ENCODE assay signal across 8 cellular contexts in genomic region chr1:211830330-211831142, GRCh38. TPM values are rescaled to one million over a fixed set of nuclear protein-coding genes. Genes with fewer than 3 reads are reported as not detected.
A peak's percentile ranks its signal among the peaks of the same experiment; 100 is the strongest.
DNase-seq lines count a peak whose midpoint lies in the region; ATAC-seq and TF ChIP-seq lines count a peak whose summit lies in the region.

TSS of gene LPGAT1 (minus strand) at chr1:211830763. CDS start at chr1:211829296, 1,467 bp downstream.

- H3K27me3 Mint-ChIP-seq in activated CD4-positive, alpha-beta T cell treated with anti-CD3 and anti-CD28 coated beads, Interleukin-2, amount 10 ng/mL, durations not matched to agents 7 days and 5 days: no peaks in the 10 kb centered on the region

- peaks cover 7 to 38% of the 10 kb centered on the region in 2 donors for H3K4me1 ChIP-seq in left lung

- peak within 1 kb of the TSS; percentile 94 for H3K4me3 Mint-ChIP-seq in activated CD4-positive, alpha-beta T cell treated with anti-CD3 and anti-CD28 coated beads, Interleukin-2, amount 10 ng/mL, durations not matched to agents 7 days and 5 days

- peak within 1 kb of the TSS; percentile 69 for H3K4me3 ChIP-seq in AG04450 (ENCODE audit: low read depth, low read length)
- H3K4me3 ChIP-seq in left lung: peak within 1 kb of the TSS; percentile 64 to 66

- TF ChIP-seq CTCF in AG04450 (IDR thresholded peaks at IDR 0.05; ENCODE audit: low read depth, low read length) (peak; percentile 50), left lung (IDR thresholded peaks at IDR 0.05) (peak; percentile 40 to 66)

- POLR2A ChIA-PET in AG04450 (lab: Yijun Ruan, JAX): no interaction called here
- POLR2A ChIA-PET in activated CD4-positive, alpha-beta T cell treated with anti-CD3 and anti-CD28 coated beads, Interleukin-2, amount 10 ng/mL, durations not matched to agents 7 days and 5 days (lab: Charles Lee): no interaction called here

- H3K36me3 ChIP-seq in left lung: no peaks in the 10 kb centered on the region

- CTCF ChIA-PET in AG04450 (lab: Charles Lee): interaction anchor here (1.0 to 5.8 kb wide), 3 partner anchors 58 to 150 kb away, joined by 3 to 29 read pairs (median 5); no protein-coding TSS in a partner anchor
- CTCF ChIA-PET in activated CD4-positive, alpha-beta T cell treated with anti-CD3 and anti-CD28 coated beads, Interleukin-2, amount 10 ng/mL, durations not matched to agents 7 days and 5 days (lab: Charles Lee): interaction anchor here (1.6 kb wide), 1 partner anchor 11 kb away, joined by 3 read pairs; no protein-coding TSS in a partner anchor

- peaks cover 71% of the 10 kb centered on the region for H3K4me1 Mint-ChIP-seq in activated CD4-positive, alpha-beta T cell treated with anti-CD3 and anti-CD28 coated beads, Interleukin-2, amount 10 ng/mL, durations not matched to agents 7 days and 5 days

- H3K36me3 Mint-ChIP-seq in activated CD4-positive, alpha-beta T cell treated with anti-CD3 and anti-CD28 coated beads, Interleukin-2, amount 10 ng/mL, durations not matched to agents 7 days and 5 days (ENCODE audit: low read depth): peaks cover 34% of the 10 kb centered on the region

- DNase-seq in AG04450 (ENCODE audit: low read depth, low spot score): no peak
- DNase-seq in NCI-H446 (lab: John Stamatoyannopoulos, UW): peak; percentile 57 to 82
- DNase-seq in activated CD4-positive, alpha-beta T cell treated with anti-CD3 and anti-CD28 coated beads, Interleukin-2, amount 10 ng/mL, durations not matched to agents 7 days and 5 days: peak; percentile 68
- peak; percentile 68 for DNase-seq in dedifferentiated amniotic fluid mesenchymal stem cell (ENCODE audit: extremely low spot score)
- DNase-seq in left lung: peak; percentile 83 to 99
- DNase-seq in stimulated activated CD4-positive, alpha-beta T cell treated with anti-CD3 and anti-CD28 coated beads, Interleukin-4, amount 100 ng/mL, for 1 hour: peak; percentile 75

- no peaks in the 10 kb centered on the region for H3K9me3 ChIP-seq in AG04450 (ENCODE audit: control insufficient read depth, insufficient read depth, low read length)
- H3K9me3 ChIP-seq in left lung: no peaks in the 10 kb centered on the region

- intact Hi-C loops in left lung (cut with DNase I): loop anchor here in 1 of 2 donors (5.0 kb wide), 1 partner anchor 128 kb away; no protein-coding TSS in a partner anchor

- H3K27ac Mint-ChIP-seq in activated CD4-positive, alpha-beta T cell treated with anti-CD3 and anti-CD28 coated beads, Interleukin-2, amount 10 ng/mL, durations not matched to agents 7 days and 5 days: peak within 1 kb of the TSS; percentile 93

- H3K9me3 Mint-ChIP-seq in activated CD4-positive, alpha-beta T cell treated with anti-CD3 and anti-CD28 coated beads, Interleukin-2, amount 10 ng/mL, durations not matched to agents 7 days and 5 days: no peaks in the 10 kb centered on the region

- no peak within 1 kb of the TSS for H3K27ac ChIP-seq in AG04450 (ENCODE audit: low read depth, low read length)
- peak within 1 kb of the TSS; percentile 81 to 95 for H3K27ac ChIP-seq in left lung

- ATAC-seq in GM18520 (IDR thresholded peaks at IDR 0.05; ENCODE audit: unreplicated experiment) (peak; percentile 46), HG03095 (IDR thresholded peaks at IDR 0.05; ENCODE audit: unreplicated experiment) (peak; percentile 74), left lung (peak; percentile 99)

- H3K27me3 ChIP-seq in AG04450 (ENCODE audit: control insufficient read depth, insufficient read depth, low read length) (peaks cover 3% of the 10 kb centered on the region), left lung (no peaks in the 10 kb centered on the region)

RNA-seq across cellular contexts. Expression of gene LPGAT1, which starts in this region (rescaled TPM):
- 14.2 and 16.5 TPM in 2 replicates for polyA plus RNA-seq in AG04450 (2011; rRNA removed)
- 13.2 and 20.6 TPM in 2 replicates for polyA minus RNA-seq in AG04450 (2011; rRNA and poly(A)+ RNA removed)
- 10 to 100 TPM; 76.0 to 82.9 TPM for total RNA-seq in activated CD4-positive, alpha-beta T cell treated with anti-CD3 and anti-CD28 coated beads, Interleukin-2, amount 10 ng/mL, durations not matched to agents 7 days and 5 days
- 10 to 100 TPM; 38.9 to 47.1 TPM for total RNA-seq in left lung

Comparison
In these comparisons a context has a peak if more than half of its experiments do, and no peak if none do; other contexts are left out.
1. ATAC-seq: peak in every context shown above with its lines; median percentile 99 in left lung; 74 in HG03095; 46 in GM18520.